24 cellular contexts compared by ENCODE assay signal in genomic region chr5:92849798-92850197, GRCh38.
"Had no signal": no experiment of that assay in that cellular context is flagged by ENCODE, and none has a peak within 500 bp of the region (broad histone marks: within the 10 kb centered on the region; RNA-seq: fewer than 3 reads in every experiment).

No MANE protein-coding gene starts in this region.

- H3K4me3 Mint-ChIP-seq: IgD-negative memory B cell had no signal

- H3K27ac ChIP-seq: HL-60, KMS-11 had no signal

- DNase-seq: Kasumi-1, MV-4-11, NCI-H1048, NCI-H1105, NCI-H1417, NCI-H146, NCI-H187, NCI-H2029, NCI-H2081 treated with DMSO at 0.1 percent for 48 hours, NCI-H2171, NCI-H226, NCI-H446, NCI-H510A, NCI-H524 treated with DMSO at 0.1 percent for 48 hours, NCI-H69, NCI-H774, Right ventricle myocardium superior, RPMI8226, SIG-M5 had no signal

- H3K4me3 ChIP-seq: K562 had no signal

- H3K36me3 Mint-ChIP-seq: IgD-negative memory B cell had no signal

- ATAC-seq: K562, SK-N-SH treated with all-trans-retinoic acid at 6 μM for 48 hours had no signal

- H3K27me3 Mint-ChIP-seq: IgD-negative memory B cell had no signal

- H3K4me1 Mint-ChIP-seq: IgD-negative memory B cell had no signal
